ENCODE assay signal across 1 cellular context in the genomic region with DNA sequence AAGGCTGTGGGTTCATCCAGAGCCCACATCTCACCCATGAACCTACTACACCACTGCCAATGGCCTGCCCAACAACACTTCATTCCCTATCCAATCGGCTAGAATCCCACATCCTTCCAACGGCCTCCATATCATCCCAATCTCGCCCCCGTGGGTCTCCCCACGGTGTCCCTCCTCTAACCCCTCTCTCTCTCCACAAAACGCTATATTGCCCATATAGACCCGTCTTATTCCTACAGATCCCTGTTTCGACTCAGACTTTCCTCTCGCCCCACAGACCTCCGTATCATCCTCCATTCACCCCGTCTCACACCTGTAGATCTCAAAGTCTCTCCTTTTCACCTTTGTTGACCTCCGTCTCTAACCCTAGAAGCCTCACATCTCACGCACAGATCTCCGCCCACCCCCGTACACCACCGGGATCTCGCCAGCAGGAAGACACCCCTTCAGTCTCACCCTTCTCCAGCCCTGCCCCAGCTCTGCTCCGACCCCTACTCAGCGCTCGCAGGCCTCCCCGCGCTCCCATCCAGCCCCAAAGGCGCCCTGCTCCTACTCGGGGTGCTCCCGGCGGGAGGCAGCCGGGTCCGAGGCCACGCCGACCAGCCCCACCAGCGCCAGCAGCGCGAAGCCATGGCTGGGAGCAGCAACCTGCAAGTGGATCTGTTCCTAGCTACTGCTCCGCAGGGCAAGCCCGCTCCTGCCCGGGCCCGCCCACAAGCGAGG.
A peak's percentile ranks its signal among the peaks of the same experiment; 100 is the strongest.
TF ChIP-seq lines count a peak whose summit lies in the region.

A gene with protein sequence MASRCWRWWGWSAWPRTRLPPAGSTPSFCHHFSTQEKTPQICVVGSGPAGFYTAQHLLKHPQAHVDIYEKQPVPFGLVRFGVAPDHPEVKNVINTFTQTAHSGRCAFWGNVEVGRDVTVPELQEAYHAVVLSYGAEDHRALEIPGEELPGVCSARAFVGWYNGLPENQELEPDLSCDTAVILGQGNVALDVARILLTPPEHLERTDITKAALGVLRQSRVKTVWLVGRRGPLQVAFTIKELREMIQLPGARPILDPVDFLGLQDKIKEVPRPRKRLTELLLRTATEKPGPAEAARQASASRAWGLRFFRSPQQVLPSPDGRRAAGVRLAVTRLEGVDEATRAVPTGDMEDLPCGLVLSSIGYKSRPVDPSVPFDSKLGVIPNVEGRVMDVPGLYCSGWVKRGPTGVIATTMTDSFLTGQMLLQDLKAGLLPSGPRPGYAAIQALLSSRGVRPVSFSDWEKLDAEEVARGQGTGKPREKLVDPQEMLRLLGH (minus strand): TSS at position 682 of the 723 bp plus-strand sequence. CDS start 50 bp downstream, at position 632.

TF ChIP-seq in K562, 482 proteins besides CTCF, POLR2A, EP300 and RAD21 (continued from another document and continues in another):
- TF ChIP-seq, protein P1, sequence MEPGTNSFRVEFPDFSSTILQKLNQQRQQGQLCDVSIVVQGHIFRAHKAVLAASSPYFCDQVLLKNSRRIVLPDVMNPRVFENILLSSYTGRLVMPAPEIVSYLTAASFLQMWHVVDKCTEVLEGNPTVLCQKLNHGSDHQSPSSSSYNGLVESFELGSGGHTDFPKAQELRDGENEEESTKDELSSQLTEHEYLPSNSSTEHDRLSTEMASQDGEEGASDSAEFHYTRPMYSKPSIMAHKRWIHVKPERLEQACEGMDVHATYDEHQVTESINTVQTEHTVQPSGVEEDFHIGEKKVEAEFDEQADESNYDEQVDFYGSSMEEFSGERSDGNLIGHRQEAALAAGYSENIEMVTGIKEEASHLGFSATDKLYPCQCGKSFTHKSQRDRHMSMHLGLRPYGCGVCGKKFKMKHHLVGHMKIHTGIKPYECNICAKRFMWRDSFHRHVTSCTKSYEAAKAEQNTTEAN (CRISPR knock-in tag; IDR thresholded peaks at IDR 0.05) = no peak
- TF ChIP-seq, protein P2, sequence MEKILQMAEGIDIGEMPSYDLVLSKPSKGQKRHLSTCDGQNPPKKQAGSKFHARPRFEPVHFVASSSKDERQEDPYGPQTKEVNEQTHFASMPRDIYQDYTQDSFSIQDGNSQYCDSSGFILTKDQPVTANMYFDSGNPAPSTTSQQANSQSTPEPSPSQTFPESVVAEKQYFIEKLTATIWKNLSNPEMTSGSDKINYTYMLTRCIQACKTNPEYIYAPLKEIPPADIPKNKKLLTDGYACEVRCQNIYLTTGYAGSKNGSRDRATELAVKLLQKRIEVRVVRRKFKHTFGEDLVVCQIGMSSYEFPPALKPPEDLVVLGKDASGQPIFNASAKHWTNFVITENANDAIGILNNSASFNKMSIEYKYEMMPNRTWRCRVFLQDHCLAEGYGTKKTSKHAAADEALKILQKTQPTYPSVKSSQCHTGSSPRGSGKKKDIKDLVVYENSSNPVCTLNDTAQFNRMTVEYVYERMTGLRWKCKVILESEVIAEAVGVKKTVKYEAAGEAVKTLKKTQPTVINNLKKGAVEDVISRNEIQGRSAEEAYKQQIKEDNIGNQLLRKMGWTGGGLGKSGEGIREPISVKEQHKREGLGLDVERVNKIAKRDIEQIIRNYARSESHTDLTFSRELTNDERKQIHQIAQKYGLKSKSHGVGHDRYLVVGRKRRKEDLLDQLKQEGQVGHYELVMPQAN (IDR thresholded peaks at IDR 0.05; ENCODE audit: borderline replicate concordance) = peak; percentile 67
- TF ChIP-seq HCFC1 (IDR thresholded peaks at IDR 0.05; ENCODE audit: low read depth, low read length) (no peak), EGR1 (conservative IDR thresholded peaks at IDR 0.05) (peak; percentile 77), ZNF12 (CRISPR knock-in tag; IDR thresholded peaks at IDR 0.05) (peak; percentile 67; the same call in 1 of the 2 replicates), JUND (IDR thresholded peaks at IDR 0.05; ENCODE audit: borderline replicate concordance, low read depth, low read length) (no peak), JUND (tag; IDR thresholded peaks at IDR 0.05; ENCODE audit: borderline replicate concordance, low read depth, low read length) (no peak), NFXL1 (CRISPR knock-in tag; IDR thresholded peaks at IDR 0.05) (no peak), ELF4 (CRISPR knock-in tag; IDR thresholded peaks at IDR 0.05) (peak; percentile 79), CXXC5 (CRISPR knock-in tag; IDR thresholded peaks at IDR 0.05) (peak; percentile 1; the same call in 1 of the 2 replicates), HDAC2 (IDR thresholded peaks at IDR 0.05) (no peak), ZNF124 (CRISPR knock-in tag; IDR thresholded peaks at IDR 0.05) (no peak), TEAD2 (tag; IDR thresholded peaks at IDR 0.05) (no peak), ZNF778 (CRISPR knock-in tag; IDR thresholded peaks at IDR 0.05) (no peak), RBM25 (IDR thresholded peaks at IDR 0.05; ENCODE audit: low read depth, low read length, severe bottlenecking) (no peak), MCM3 (IDR thresholded peaks at IDR 0.05) (no peak), RFX7 (CRISPR knock-in tag; IDR thresholded peaks at IDR 0.05) (no peak), SOX6 (IDR thresholded peaks at IDR 0.05) (no peak), ZNF561 (CRISPR knock-in tag; conservative IDR thresholded peaks at IDR 0.05) (no peak), ZNF140 (CRISPR knock-in tag; IDR thresholded peaks at IDR 0.05) (no peak), MYC (IDR thresholded peaks at IDR 0.05; ENCODE audit: low read depth, low read length) (no peak), MYC (CRISPR knock-in tag; IDR thresholded peaks at IDR 0.05; ENCODE audit: borderline replicate concordance, low read depth) (no peak), CCNT2 (IDR thresholded peaks at IDR 0.05; ENCODE audit: borderline replicate concordance, extremely low read depth, insufficient read length, low read depth, low read length) (no peak), KDM2B (CRISPR knock-in tag; IDR thresholded peaks at IDR 0.05) (0 out of 2 replicates have a peak, but pooled peaks have one; percentile 35), EHMT2 (IDR thresholded peaks at IDR 0.05) (no peak), BRD4 (IDR thresholded peaks at IDR 0.05) (no peak), ZSCAN29 (IDR thresholded peaks at IDR 0.05) (peak; percentile 98)
- TF ChIP-seq, protein P3, sequence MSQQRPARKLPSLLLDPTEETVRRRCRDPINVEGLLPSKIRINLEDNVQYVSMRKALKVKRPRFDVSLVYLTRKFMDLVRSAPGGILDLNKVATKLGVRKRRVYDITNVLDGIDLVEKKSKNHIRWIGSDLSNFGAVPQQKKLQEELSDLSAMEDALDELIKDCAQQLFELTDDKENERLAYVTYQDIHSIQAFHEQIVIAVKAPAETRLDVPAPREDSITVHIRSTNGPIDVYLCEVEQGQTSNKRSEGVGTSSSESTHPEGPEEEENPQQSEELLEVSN (IDR thresholded peaks at IDR 0.05; ENCODE audit: borderline replicate concordance in 1 of 2, extremely low read depth in 1 of 2, insufficient read depth in 1 of 2, insufficient read length in 1 of 2, low read depth in 1 of 2, low read length in 1 of 2, poor library complexity in 1 of 2, severe bottlenecking in 1 of 2) = peak in 1 of 2 experiments; percentile 57
- TF ChIP-seq, protein P4, sequence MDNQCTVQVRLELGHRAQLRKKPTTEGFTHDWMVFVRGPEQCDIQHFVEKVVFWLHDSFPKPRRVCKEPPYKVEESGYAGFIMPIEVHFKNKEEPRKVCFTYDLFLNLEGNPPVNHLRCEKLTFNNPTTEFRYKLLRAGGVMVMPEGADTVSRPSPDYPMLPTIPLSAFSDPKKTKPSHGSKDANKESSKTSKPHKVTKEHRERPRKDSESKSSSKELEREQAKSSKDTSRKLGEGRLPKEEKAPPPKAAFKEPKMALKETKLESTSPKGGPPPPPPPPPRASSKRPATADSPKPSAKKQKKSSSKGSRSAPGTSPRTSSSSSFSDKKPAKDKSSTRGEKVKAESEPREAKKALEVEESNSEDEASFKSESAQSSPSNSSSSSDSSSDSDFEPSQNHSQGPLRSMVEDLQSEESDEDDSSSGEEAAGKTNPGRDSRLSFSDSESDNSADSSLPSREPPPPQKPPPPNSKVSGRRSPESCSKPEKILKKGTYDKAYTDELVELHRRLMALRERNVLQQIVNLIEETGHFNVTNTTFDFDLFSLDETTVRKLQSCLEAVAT (IDR thresholded peaks at IDR 0.05) = peak; percentile 63 to 68; a peak in 1 of 4 replicates
- TF ChIP-seq, protein P5, sequence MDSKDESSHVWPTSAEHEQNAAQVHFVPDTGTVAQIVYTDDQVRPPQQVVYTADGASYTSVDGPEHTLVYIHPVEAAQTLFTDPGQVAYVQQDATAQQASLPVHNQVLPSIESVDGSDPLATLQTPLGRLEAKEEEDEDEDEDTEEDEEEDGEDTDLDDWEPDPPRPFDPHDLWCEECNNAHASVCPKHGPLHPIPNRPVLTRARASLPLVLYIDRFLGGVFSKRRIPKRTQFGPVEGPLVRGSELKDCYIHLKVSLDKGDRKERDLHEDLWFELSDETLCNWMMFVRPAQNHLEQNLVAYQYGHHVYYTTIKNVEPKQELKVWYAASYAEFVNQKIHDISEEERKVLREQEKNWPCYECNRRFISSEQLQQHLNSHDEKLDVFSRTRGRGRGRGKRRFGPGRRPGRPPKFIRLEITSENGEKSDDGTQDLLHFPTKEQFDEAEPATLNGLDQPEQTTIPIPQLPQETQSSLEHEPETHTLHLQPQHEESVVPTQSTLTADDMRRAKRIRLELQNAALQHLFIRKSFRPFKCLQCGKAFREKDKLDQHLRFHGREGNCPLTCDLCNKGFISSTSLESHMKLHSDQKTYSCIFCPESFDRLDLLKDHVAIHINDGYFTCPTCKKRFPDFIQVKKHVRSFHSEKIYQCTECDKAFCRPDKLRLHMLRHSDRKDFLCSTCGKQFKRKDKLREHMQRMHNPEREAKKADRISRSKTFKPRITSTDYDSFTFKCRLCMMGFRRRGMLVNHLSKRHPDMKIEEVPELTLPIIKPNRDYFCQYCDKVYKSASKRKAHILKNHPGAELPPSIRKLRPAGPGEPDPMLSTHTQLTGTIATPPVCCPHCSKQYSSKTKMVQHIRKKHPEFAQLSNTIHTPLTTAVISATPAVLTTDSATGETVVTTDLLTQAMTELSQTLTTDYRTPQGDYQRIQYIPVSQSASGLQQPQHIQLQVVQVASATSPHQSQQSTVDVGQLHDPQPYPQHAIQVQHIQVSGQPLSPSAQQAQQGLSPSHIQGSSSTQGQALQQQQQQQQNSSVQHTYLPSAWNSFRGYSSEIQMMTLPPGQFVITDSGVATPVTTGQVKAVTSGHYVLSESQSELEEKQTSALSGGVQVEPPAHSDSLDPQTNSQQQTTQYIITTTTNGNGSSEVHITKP (IDR thresholded peaks at IDR 0.05; ENCODE audit: partially characterized antibody) = no peak
- TF ChIP-seq, protein P6, sequence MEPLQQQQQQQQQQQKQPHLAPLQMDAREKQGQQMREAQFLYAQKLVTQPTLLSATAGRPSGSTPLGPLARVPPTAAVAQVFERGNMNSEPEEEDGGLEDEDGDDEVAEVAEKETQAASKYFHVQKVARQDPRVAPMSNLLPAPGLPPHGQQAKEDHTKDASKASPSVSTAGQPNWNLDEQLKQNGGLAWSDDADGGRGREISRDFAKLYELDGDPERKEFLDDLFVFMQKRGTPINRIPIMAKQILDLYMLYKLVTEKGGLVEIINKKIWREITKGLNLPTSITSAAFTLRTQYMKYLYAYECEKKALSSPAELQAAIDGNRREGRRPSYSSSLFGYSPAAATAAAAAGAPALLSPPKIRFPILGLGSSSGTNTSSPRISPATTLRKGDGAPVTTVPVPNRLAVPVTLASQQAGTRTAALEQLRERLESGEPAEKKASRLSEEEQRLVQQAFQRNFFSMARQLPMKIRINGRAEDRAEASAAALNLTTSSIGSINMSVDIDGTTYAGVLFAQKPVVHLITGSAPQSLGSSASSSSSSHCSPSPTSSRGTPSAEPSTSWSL (CRISPR knock-in tag; IDR thresholded peaks at IDR 0.05; ENCODE audit: borderline replicate concordance) = no peak
